In the genomic region with DNA sequence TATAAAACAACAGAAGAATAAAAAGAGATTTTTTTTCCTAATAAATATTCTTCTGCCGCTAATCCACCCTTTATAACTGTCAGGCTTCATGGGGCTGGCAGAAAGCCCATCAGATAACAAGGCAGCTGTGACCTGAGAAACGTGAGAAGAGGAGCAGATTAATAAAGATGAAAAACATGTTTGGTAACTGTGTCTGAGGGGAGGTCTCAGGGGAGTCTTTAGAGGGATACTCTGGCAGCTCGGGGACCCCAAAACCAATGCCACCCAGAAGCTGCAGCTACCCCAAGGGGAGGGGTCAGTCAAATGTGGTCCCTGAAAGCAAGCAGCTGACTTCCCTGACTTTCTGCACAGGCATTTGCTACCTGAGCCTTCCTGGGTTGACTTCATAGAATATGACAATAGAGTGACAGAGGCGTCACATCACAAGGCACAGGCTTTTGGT, we compare ENCODE assay signal across 1 cellular context.
TF ChIP-seq lines count a peak whose summit lies in the region.

No MANE protein-coding gene starts in this region.

TF ChIP-seq in HEK293, 187 proteins besides CTCF, POLR2A, EP300 and RAD21 (continued from another document and continues in another):
- TF ChIP-seq, protein P1, sequence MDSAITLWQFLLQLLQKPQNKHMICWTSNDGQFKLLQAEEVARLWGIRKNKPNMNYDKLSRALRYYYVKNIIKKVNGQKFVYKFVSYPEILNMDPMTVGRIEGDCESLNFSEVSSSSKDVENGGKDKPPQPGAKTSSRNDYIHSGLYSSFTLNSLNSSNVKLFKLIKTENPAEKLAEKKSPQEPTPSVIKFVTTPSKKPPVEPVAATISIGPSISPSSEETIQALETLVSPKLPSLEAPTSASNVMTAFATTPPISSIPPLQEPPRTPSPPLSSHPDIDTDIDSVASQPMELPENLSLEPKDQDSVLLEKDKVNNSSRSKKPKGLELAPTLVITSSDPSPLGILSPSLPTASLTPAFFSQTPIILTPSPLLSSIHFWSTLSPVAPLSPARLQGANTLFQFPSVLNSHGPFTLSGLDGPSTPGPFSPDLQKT (IDR thresholded peaks at IDR 0.05; ENCODE audit: borderline replicate concordance, low read depth, low read length): no peak
- TF ChIP-seq ZNF514 (tag by site-specific recombination; IDR thresholded peaks at IDR 0.05): no peak
- TF ChIP-seq ZNF221 (tag by site-specific recombination; IDR thresholded peaks at IDR 0.05; ENCODE audit: borderline replicate concordance): no peak
- TF ChIP-seq ZNF16 (tag by site-specific recombination; IDR thresholded peaks at IDR 0.05; ENCODE audit: low read depth): no peak
- no peak for TF ChIP-seq ZNF121 (tag by site-specific recombination; IDR thresholded peaks at IDR 0.05)
- no peak for TF ChIP-seq BCL11A (tag by site-specific recombination; IDR thresholded peaks at IDR 0.05; ENCODE audit: low read depth)
- TF ChIP-seq ZBTB21 (tag by site-specific recombination; IDR thresholded peaks at IDR 0.05): no peak
- TF ChIP-seq ZNF558 (tag by site-specific recombination; IDR thresholded peaks at IDR 0.05): no peak
- TF ChIP-seq ZNF660 (tag by site-specific recombination; IDR thresholded peaks at IDR 0.05): no peak
- TF ChIP-seq ZSCAN23 (tag by site-specific recombination; IDR thresholded peaks at IDR 0.05): no peak
- no peak for TF ChIP-seq WT1 (tag by site-specific recombination; IDR thresholded peaks at IDR 0.05)
- no peak for TF ChIP-seq ZNF184 (tag by site-specific recombination; IDR thresholded peaks at IDR 0.05)
- TF ChIP-seq, protein P2, sequence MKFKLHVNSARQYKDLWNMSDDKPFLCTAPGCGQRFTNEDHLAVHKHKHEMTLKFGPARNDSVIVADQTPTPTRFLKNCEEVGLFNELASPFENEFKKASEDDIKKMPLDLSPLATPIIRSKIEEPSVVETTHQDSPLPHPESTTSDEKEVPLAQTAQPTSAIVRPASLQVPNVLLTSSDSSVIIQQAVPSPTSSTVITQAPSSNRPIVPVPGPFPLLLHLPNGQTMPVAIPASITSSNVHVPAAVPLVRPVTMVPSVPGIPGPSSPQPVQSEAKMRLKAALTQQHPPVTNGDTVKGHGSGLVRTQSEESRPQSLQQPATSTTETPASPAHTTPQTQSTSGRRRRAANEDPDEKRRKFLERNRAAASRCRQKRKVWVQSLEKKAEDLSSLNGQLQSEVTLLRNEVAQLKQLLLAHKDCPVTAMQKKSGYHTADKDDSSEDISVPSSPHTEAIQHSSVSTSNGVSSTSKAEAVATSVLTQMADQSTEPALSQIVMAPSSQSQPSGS (tag by site-specific recombination; IDR thresholded peaks at IDR 0.05; ENCODE audit: low read depth): no peak
- TF ChIP-seq ZNF621 (tag by site-specific recombination; IDR thresholded peaks at IDR 0.05): no peak
- TF ChIP-seq ZBTB10 (tag by site-specific recombination; IDR thresholded peaks at IDR 0.05): no peak
- TF ChIP-seq, protein P3, sequence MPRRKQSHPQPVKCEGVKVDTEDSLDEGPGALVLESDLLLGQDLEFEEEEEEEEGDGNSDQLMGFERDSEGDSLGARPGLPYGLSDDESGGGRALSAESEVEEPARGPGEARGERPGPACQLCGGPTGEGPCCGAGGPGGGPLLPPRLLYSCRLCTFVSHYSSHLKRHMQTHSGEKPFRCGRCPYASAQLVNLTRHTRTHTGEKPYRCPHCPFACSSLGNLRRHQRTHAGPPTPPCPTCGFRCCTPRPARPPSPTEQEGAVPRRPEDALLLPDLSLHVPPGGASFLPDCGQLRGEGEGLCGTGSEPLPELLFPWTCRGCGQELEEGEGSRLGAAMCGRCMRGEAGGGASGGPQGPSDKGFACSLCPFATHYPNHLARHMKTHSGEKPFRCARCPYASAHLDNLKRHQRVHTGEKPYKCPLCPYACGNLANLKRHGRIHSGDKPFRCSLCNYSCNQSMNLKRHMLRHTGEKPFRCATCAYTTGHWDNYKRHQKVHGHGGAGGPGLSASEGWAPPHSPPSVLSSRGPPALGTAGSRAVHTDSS (tag by site-specific recombination; IDR thresholded peaks at IDR 0.05): no peak
- no peak for TF ChIP-seq ZNF530 (tag by site-specific recombination; IDR thresholded peaks at IDR 0.05; ENCODE audit: low read depth)
- no peak for TF ChIP-seq ZNF138 (tag by site-specific recombination; IDR thresholded peaks at IDR 0.05; ENCODE audit: borderline replicate concordance)
- no peak for TF ChIP-seq ZNF404 (tag by site-specific recombination; IDR thresholded peaks at IDR 0.05)
- no peak for TF ChIP-seq ZNF701 (tag by site-specific recombination; IDR thresholded peaks at IDR 0.05)
- no peak for TF ChIP-seq ZNF19 (tag by site-specific recombination; IDR thresholded peaks at IDR 0.05; ENCODE audit: low read depth)
- no peak for TF ChIP-seq ZNF202 (tag by site-specific recombination; IDR thresholded peaks at IDR 0.05; ENCODE audit: borderline replicate concordance)
- TF ChIP-seq ZNF146 (tag by site-specific recombination; IDR thresholded peaks at IDR 0.05): no peak
- TF ChIP-seq, protein P4, sequence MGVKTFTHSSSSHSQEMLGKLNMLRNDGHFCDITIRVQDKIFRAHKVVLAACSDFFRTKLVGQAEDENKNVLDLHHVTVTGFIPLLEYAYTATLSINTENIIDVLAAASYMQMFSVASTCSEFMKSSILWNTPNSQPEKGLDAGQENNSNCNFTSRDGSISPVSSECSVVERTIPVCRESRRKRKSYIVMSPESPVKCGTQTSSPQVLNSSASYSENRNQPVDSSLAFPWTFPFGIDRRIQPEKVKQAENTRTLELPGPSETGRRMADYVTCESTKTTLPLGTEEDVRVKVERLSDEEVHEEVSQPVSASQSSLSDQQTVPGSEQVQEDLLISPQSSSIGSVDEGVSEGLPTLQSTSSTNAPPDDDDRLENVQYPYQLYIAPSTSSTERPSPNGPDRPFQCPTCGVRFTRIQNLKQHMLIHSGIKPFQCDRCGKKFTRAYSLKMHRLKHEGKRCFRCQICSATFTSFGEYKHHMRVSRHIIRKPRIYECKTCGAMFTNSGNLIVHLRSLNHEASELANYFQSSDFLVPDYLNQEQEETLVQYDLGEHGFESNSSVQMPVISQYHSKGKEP (tag by site-specific recombination; IDR thresholded peaks at IDR 0.05): peak; percentile 30; the same call in 1 of the 2 replicates
- no peak for TF ChIP-seq ZNF416 (tag by site-specific recombination; IDR thresholded peaks at IDR 0.05)
- TF ChIP-seq ZNF324 (tag by site-specific recombination; IDR thresholded peaks at IDR 0.05): no peak
- TF ChIP-seq, protein P5, sequence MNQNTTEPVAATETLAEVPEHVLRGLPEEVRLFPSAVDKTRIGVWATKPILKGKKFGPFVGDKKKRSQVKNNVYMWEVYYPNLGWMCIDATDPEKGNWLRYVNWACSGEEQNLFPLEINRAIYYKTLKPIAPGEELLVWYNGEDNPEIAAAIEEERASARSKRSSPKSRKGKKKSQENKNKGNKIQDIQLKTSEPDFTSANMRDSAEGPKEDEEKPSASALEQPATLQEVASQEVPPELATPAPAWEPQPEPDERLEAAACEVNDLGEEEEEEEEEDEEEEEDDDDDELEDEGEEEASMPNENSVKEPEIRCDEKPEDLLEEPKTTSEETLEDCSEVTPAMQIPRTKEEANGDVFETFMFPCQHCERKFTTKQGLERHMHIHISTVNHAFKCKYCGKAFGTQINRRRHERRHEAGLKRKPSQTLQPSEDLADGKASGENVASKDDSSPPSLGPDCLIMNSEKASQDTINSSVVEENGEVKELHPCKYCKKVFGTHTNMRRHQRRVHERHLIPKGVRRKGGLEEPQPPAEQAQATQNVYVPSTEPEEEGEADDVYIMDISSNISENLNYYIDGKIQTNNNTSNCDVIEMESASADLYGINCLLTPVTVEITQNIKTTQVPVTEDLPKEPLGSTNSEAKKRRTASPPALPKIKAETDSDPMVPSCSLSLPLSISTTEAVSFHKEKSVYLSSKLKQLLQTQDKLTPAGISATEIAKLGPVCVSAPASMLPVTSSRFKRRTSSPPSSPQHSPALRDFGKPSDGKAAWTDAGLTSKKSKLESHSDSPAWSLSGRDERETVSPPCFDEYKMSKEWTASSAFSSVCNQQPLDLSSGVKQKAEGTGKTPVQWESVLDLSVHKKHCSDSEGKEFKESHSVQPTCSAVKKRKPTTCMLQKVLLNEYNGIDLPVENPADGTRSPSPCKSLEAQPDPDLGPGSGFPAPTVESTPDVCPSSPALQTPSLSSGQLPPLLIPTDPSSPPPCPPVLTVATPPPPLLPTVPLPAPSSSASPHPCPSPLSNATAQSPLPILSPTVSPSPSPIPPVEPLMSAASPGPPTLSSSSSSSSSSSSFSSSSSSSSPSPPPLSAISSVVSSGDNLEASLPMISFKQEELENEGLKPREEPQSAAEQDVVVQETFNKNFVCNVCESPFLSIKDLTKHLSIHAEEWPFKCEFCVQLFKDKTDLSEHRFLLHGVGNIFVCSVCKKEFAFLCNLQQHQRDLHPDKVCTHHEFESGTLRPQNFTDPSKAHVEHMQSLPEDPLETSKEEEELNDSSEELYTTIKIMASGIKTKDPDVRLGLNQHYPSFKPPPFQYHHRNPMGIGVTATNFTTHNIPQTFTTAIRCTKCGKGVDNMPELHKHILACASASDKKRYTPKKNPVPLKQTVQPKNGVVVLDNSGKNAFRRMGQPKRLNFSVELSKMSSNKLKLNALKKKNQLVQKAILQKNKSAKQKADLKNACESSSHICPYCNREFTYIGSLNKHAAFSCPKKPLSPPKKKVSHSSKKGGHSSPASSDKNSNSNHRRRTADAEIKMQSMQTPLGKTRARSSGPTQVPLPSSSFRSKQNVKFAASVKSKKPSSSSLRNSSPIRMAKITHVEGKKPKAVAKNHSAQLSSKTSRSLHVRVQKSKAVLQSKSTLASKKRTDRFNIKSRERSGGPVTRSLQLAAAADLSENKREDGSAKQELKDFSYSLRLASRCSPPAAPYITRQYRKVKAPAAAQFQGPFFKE (tag by site-specific recombination; IDR thresholded peaks at IDR 0.05; ENCODE audit: borderline replicate concordance): no peak
- TF ChIP-seq, protein P6, sequence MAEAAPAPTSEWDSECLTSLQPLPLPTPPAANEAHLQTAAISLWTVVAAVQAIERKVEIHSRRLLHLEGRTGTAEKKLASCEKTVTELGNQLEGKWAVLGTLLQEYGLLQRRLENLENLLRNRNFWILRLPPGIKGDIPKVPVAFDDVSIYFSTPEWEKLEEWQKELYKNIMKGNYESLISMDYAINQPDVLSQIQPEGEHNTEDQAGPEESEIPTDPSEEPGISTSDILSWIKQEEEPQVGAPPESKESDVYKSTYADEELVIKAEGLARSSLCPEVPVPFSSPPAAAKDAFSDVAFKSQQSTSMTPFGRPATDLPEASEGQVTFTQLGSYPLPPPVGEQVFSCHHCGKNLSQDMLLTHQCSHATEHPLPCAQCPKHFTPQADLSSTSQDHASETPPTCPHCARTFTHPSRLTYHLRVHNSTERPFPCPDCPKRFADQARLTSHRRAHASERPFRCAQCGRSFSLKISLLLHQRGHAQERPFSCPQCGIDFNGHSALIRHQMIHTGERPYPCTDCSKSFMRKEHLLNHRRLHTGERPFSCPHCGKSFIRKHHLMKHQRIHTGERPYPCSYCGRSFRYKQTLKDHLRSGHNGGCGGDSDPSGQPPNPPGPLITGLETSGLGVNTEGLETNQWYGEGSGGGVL (tag by site-specific recombination; IDR thresholded peaks at IDR 0.05): no peak
- peak; percentile 74; the same call in 1 of the 2 replicates for TF ChIP-seq ZNF561 (tag by site-specific recombination; IDR thresholded peaks at IDR 0.05; ENCODE audit: borderline replicate concordance)
- TF ChIP-seq GLIS1 (tag by site-specific recombination; IDR thresholded peaks at IDR 0.05): peak; percentile 22; the same call in 1 of the 2 replicates
- no peak for TF ChIP-seq SALL2 (tag by site-specific recombination; IDR thresholded peaks at IDR 0.05; ENCODE audit: borderline replicate concordance)
- TF ChIP-seq, protein P7, sequence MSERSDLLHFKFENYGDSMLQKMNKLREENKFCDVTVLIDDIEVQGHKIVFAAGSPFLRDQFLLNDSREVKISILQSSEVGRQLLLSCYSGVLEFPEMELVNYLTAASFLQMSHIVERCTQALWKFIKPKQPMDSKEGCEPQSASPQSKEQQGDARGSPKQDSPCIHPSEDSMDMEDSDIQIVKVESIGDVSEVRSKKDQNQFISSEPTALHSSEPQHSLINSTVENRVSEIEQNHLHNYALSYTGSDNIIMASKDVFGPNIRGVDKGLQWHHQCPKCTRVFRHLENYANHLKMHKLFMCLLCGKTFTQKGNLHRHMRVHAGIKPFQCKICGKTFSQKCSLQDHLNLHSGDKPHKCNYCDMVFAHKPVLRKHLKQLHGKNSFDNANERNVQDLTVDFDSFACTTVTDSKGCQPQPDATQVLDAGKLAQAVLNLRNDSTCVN (tag by site-specific recombination; optimal IDR thresholded peaks at IDR 0.05): no peak
- no peak for TF ChIP-seq ZNF132 (tag by site-specific recombination; IDR thresholded peaks at IDR 0.05; ENCODE audit: borderline replicate concordance)
- TF ChIP-seq ZNF114 (tag by site-specific recombination; IDR thresholded peaks at IDR 0.05): no peak
- 0 out of 2 replicates have a peak, but pooled peaks have one; percentile 29 for TF ChIP-seq BCL11B (tag by site-specific recombination; IDR thresholded peaks at IDR 0.05; ENCODE audit: low read depth)
- no peak for TF ChIP-seq ZBTB8A (tag by site-specific recombination; IDR thresholded peaks at IDR 0.05)
- TF ChIP-seq ZNF600 (tag by site-specific recombination; IDR thresholded peaks at IDR 0.05): no peak
- no peak for TF ChIP-seq ZNF626 (tag by site-specific recombination; IDR thresholded peaks at IDR 0.05)
- peak; percentile 75 for TF ChIP-seq ZNF335 (tag by site-specific recombination; conservative IDR thresholded peaks at IDR 0.05)
- TF ChIP-seq RBAK (tag by site-specific recombination; IDR thresholded peaks at IDR 0.05): no peak
- TF ChIP-seq ZNF394 (tag by site-specific recombination; IDR thresholded peaks at IDR 0.05; ENCODE audit: borderline replicate concordance): peak; percentile 40; the same call in 1 of the 2 replicates
- TF ChIP-seq, protein P8, sequence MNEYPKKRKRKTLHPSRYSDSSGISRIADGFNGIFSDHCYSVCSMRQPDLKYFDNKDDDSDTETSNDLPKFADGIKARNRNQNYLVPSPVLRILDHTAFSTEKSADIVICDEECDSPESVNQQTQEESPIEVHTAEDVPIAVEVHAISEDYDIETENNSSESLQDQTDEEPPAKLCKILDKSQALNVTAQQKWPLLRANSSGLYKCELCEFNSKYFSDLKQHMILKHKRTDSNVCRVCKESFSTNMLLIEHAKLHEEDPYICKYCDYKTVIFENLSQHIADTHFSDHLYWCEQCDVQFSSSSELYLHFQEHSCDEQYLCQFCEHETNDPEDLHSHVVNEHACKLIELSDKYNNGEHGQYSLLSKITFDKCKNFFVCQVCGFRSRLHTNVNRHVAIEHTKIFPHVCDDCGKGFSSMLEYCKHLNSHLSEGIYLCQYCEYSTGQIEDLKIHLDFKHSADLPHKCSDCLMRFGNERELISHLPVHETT (tag by site-specific recombination; IDR thresholded peaks at IDR 0.05): no peak
